Comparison of ENCODE assay signal across 10 cellular contexts in the genomic region with DNA sequence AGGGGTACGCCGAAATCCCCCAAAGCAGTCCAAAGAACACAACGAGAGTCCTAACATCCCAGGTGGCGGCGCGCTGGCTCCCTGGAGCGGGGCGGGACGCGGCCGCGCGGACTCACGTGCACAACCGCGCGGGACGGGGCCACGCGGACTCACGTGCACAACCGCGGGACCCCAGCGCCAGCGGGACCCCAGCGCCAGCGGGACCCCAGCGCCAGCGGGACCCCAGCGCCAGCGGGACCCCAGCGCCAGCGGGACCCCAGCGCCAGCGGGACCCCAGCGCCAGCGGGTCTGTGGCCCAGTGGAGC. TPM values are rescaled to one million over a fixed set of nuclear protein-coding genes. Genes with fewer than 3 reads are reported as not detected.
DNase-seq lines count a peak whose midpoint lies in the region; ATAC-seq, FAIRE-seq and TF ChIP-seq lines count a peak whose summit lies in the region.
"Not testable (repeated sequence)": the region's sequence is repeated elsewhere in the genome, so short reads cannot be mapped to it uniquely, and the experiment has no call there.
"Had no signal": no experiment of that assay in that cellular context is flagged by ENCODE, and none has a peak within 500 bp of the region (broad histone marks: within the 10 kb centered on the region; RNA-seq: fewer than 3 reads in every experiment).

No MANE protein-coding gene starts in this region.

- peak overlapping the region; percentile 85 to 98 (median 94) for H3K27ac ChIP-seq in BLaER1 treated with 17β-estradiol and CSF1 and Interleukin-3, amounts not matched to agents 10 nM and 100 nM
- H3K27ac ChIP-seq in HUES64 (ENCODE audit: low read depth, low read length); endothelial cell of umbilical vein (ENCODE audit: insufficient read depth, low read depth, low read length); neural progenitor cell: not testable (repeated sequence)

- not testable (repeated sequence) for H2AFZ ChIP-seq in endothelial cell of umbilical vein (ENCODE audit: low read depth, low read length); neural progenitor cell (replicated peaks)

- dilution Hi-C loops in endothelial cell of umbilical vein (cut with MboI; ENCODE audit: extremely low pct_ligation_motif_present, low sequenced_read_pairs), result not testable (repeated sequence)

- H3K36me3 Mint-ChIP-seq in activated CD4-positive, alpha-beta T cell treated with anti-CD3 and anti-CD28 coated beads, Interleukin-2, amount 10 ng/mL, durations not matched to agents 24 days and 14 days (ENCODE audit: low read depth); activated naive CD8-positive, alpha-beta T cell treated with anti-CD3 and anti-CD28 coated beads for 36 hours; immature natural killer cell; neural progenitor cell: not testable (repeated sequence)

- ATAC-seq in stimulated activated naive CD8-positive, alpha-beta T cell treated with anti-CD3 and anti-CD28 coated beads, Interleukin-15, amount 100 ng/mL, for 72 hours, result not testable (repeated sequence)

- TF ChIP-seq CTCF in endothelial cell of umbilical vein (IDR thresholded peaks at IDR 0.05; ENCODE audit: extremely low read depth in 1 of 2, insufficient read depth in 1 of 2, low read depth in 1 of 2, low read length in 2 of 2); neural progenitor cell (IDR thresholded peaks at IDR 0.05): not testable (repeated sequence)

- H3K27ac Mint-ChIP-seq in activated CD4-positive, alpha-beta T cell treated with anti-CD3 and anti-CD28 coated beads, Interleukin-2, amount 10 ng/mL, durations not matched to agents 24 days and 14 days, result peak overlapping the region; percentile 57
- H3K27ac Mint-ChIP-seq in activated naive CD8-positive, alpha-beta T cell treated with anti-CD3 and anti-CD28 coated beads for 36 hours; neural progenitor cell: not testable (repeated sequence)
- H3K27ac Mint-ChIP-seq in immature natural killer cell, result peak overlapping the region; percentile 75 to 92 (median 88)
- H3K27ac Mint-ChIP-seq in stimulated activated naive CD8-positive, alpha-beta T cell treated with anti-CD3 and anti-CD28 coated beads, Interleukin-15, amount 100 ng/mL, for 72 hours, result peak overlapping the region; percentile 80 to 91

- not testable (repeated sequence) for H3K9me3 Mint-ChIP-seq in activated CD4-positive, alpha-beta T cell treated with anti-CD3 and anti-CD28 coated beads, Interleukin-2, amount 10 ng/mL, durations not matched to agents 24 days and 14 days; activated naive CD8-positive, alpha-beta T cell treated with anti-CD3 and anti-CD28 coated beads for 36 hours; immature natural killer cell; neural progenitor cell; stimulated activated naive CD8-positive, alpha-beta T cell treated with anti-CD3 and anti-CD28 coated beads, Interleukin-15, amount 100 ng/mL, for 72 hours

- not testable (repeated sequence) for H3K9me1 ChIP-seq in endothelial cell of umbilical vein (replicated peaks; ENCODE audit: control insufficient read depth, extremely low read depth, insufficient read depth, low read length)

- intact Hi-C loops in activated CD4-positive, alpha-beta T cell treated with anti-CD3 and anti-CD28 coated beads, Interleukin-2, amount 10 ng/mL, durations not matched to agents 24 days and 14 days (cut with micrococcal nuclease), result loop anchor here (5.0 kb wide), 1 partner anchor 66 kb away; a partner anchor contains a TSS
- intact Hi-C loops in endothelial cell of umbilical vein (cut with micrococcal nuclease), result not testable (repeated sequence)

- H3K9ac ChIP-seq in BLaER1 treated with 17β-estradiol and CSF1 and Interleukin-3, amounts not matched to agents 10 nM and 100 nM, result peak overlapping the region; percentile 82 to 90 (median 86)
- not testable (repeated sequence) for H3K9ac ChIP-seq in HUES64 (ENCODE audit: low read depth, low read length); endothelial cell of umbilical vein (replicated peaks; ENCODE audit: extremely low read depth, insufficient read depth, low read length); neural progenitor cell

- BruUV-seq in endothelial cell of umbilical vein (replicated peaks; lab: Mats Ljungman, UMichigan), result not testable (repeated sequence)

- H4K20me1 ChIP-seq in BLaER1 treated with 17β-estradiol and CSF1 and Interleukin-3, amounts not matched to agents 10 nM and 100 nM, result peaks cover 0 to 35% (median 2%) of the 10 kb centered on the region in 11 experiments; a peak in 9 of 22 replicates
- not testable (repeated sequence) for H4K20me1 ChIP-seq in endothelial cell of umbilical vein (replicated peaks; ENCODE audit: control insufficient read depth, extremely low read depth, insufficient read depth, low read length)
- peaks cover 41% of the 10 kb centered on the region for H4K20me1 ChIP-seq in neural progenitor cell (ENCODE audit: low read depth)

- CTCF ChIA-PET in endothelial cell of umbilical vein (lab: Charles Lee), result interaction anchor here (1.1 kb wide), 1 partner anchor 138 kb away, joined by 3 read pairs; no protein-coding TSS in a partner anchor

- H3K36me3 ChIP-seq in BLaER1 treated with 17β-estradiol and CSF1 and Interleukin-3, amounts not matched to agents 10 nM and 100 nM, result peaks cover 0 to 15% (median 6%) of the 10 kb centered on the region in 11 experiments; a peak in 6 of 22 replicates
- H3K36me3 ChIP-seq in HUES64 (ENCODE audit: insufficient read depth, low read length); endothelial cell of umbilical vein (ENCODE audit: control insufficient read depth in 2 of 2, extremely low read depth in 1 of 2, insufficient read depth in 2 of 2, low read length in 2 of 2); neural progenitor cell: not testable (repeated sequence)

- not testable (repeated sequence) for H3K79me2 ChIP-seq in endothelial cell of umbilical vein (ENCODE audit: control insufficient read depth, insufficient read depth, low read length); neural progenitor cell (ENCODE audit: low read depth)

- WGBS in HUES64, result 15% methylated on average over 37 of the region's 37 CpGs

- H3K4me1 Mint-ChIP-seq in activated CD4-positive, alpha-beta T cell treated with anti-CD3 and anti-CD28 coated beads, Interleukin-2, amount 10 ng/mL, durations not matched to agents 24 days and 14 days, result peaks cover 17% of the 10 kb centered on the region
- peaks cover 17% of the 10 kb centered on the region for H3K4me1 Mint-ChIP-seq in activated naive CD8-positive, alpha-beta T cell treated with anti-CD3 and anti-CD28 coated beads for 36 hours
- H3K4me1 Mint-ChIP-seq in immature natural killer cell (peaks cover 38 to 44% of the 10 kb centered on the region in 2 donors), neural progenitor cell (peaks cover 24% of the 10 kb centered on the region)
- H3K4me1 Mint-ChIP-seq in stimulated activated naive CD8-positive, alpha-beta T cell treated with anti-CD3 and anti-CD28 coated beads, Interleukin-15, amount 100 ng/mL, for 72 hours, result peaks cover 28% of the 10 kb centered on the region

- H3K9me3 ChIP-seq in BLaER1 treated with 17β-estradiol and CSF1 and Interleukin-3, amounts not matched to agents 10 nM and 100 nM (replicated peaks in 1 of 11), result peaks cover 0 to 11% (median 0%) of the 10 kb centered on the region in 11 experiments; a peak in 6 of 22 replicates
- H3K9me3 ChIP-seq in HUES64 (ENCODE audit: insufficient read depth, low read depth, low read length); endothelial cell of umbilical vein (replicated peaks; ENCODE audit: control insufficient read depth, insufficient read depth, low read length); neural progenitor cell (ENCODE audit: low read depth): not testable (repeated sequence)

- peaks cover 24% of the 10 kb centered on the region for H3K27me3 Mint-ChIP-seq in activated CD4-positive, alpha-beta T cell treated with anti-CD3 and anti-CD28 coated beads, Interleukin-2, amount 10 ng/mL, durations not matched to agents 24 days and 14 days
- peaks cover 16% of the 10 kb centered on the region for H3K27me3 Mint-ChIP-seq in activated naive CD8-positive, alpha-beta T cell treated with anti-CD3 and anti-CD28 coated beads for 36 hours
- H3K27me3 Mint-ChIP-seq in immature natural killer cell (ENCODE audit: low read depth in 3 of 3) (peaks cover 5 to 12% (median 7%) of the 10 kb centered on the region in 3 donors), neural progenitor cell (ENCODE audit: insufficient read depth, low read depth) (peaks cover 52% of the 10 kb centered on the region)
- peaks cover 41% of the 10 kb centered on the region for H3K27me3 Mint-ChIP-seq in stimulated activated naive CD8-positive, alpha-beta T cell treated with anti-CD3 and anti-CD28 coated beads, Interleukin-15, amount 100 ng/mL, for 72 hours

- H3K4me2 ChIP-seq in BLaER1 treated with 17β-estradiol and CSF1 and Interleukin-3, amounts not matched to agents 10 nM and 100 nM, result peak overlapping the region; percentile 89 to 100 (median 97)
- H3K4me2 ChIP-seq in endothelial cell of umbilical vein (ENCODE audit: insufficient read depth, low read length), result not testable (repeated sequence)
- peak overlapping the region; percentile 80 for H3K4me2 ChIP-seq in neural progenitor cell

- H3F3A ChIP-seq in neural progenitor cell (ENCODE audit: low read depth), result peaks cover 29% of the 10 kb centered on the region

- peaks cover 61 to 92% (median 84%) of the 10 kb centered on the region in 10 experiments for H3K4me1 ChIP-seq in BLaER1 treated with 17β-estradiol and CSF1 and Interleukin-3, amounts not matched to agents 10 nM and 100 nM
- H3K4me1 ChIP-seq in HUES64 (ENCODE audit: insufficient read depth, low read length); endothelial cell of umbilical vein (ENCODE audit: control insufficient read depth, extremely low read depth, insufficient read depth, low read length): not testable (repeated sequence)
- peaks cover 13% of the 10 kb centered on the region for H3K4me1 ChIP-seq in neural progenitor cell

- peak overlapping the region; percentile 47 to 78 (median 63) for H3K4me3 ChIP-seq in BLaER1 treated with 17β-estradiol and CSF1 and Interleukin-3, amounts not matched to agents 10 nM and 100 nM
- H3K4me3 ChIP-seq in HUES64 (ENCODE audit: low read length), result peak overlapping the region; percentile 63; the same call in 1 of the 2 replicates
- H3K4me3 ChIP-seq in endothelial cell of umbilical vein (replicated peaks in 1 of 3; ENCODE audit: insufficient read depth in 1 of 3, low read depth in 1 of 3, low read length in 3 of 3), result not testable (repeated sequence)
- peak overlapping the region; percentile 41 for H3K4me3 ChIP-seq in neural progenitor cell

- H3K27me3 ChIP-seq in BLaER1 treated with 17β-estradiol and CSF1 and Interleukin-3, amounts not matched to agents 10 nM and 100 nM, result peaks cover 31 to 54% (median 33%) of the 10 kb centered on the region in 11 experiments
- H3K27me3 ChIP-seq in HUES64 (ENCODE audit: insufficient read depth, low read length), result peaks cover 77% of the 10 kb centered on the region
- peaks cover 36 to 58% of the 10 kb centered on the region in 2 experiments for H3K27me3 ChIP-seq in endothelial cell of umbilical vein (ENCODE audit: control insufficient read depth in 2 of 2, insufficient read depth in 2 of 2, low read length in 2 of 2)
- peaks cover 86% of the 10 kb centered on the region for H3K27me3 ChIP-seq in neural progenitor cell

- FAIRE-seq in endothelial cell of umbilical vein (lab: Jason Lieb, UNC), result not testable (repeated sequence)

- peak overlapping the region; percentile 60 for H3K4me3 Mint-ChIP-seq in activated CD4-positive, alpha-beta T cell treated with anti-CD3 and anti-CD28 coated beads, Interleukin-2, amount 10 ng/mL, durations not matched to agents 24 days and 14 days
- H3K4me3 Mint-ChIP-seq in activated naive CD8-positive, alpha-beta T cell treated with anti-CD3 and anti-CD28 coated beads for 36 hours, result peak overlapping the region; percentile 63
- H3K4me3 Mint-ChIP-seq in immature natural killer cell (peak overlapping the region; percentile 91 to 97 (median 94)), neural progenitor cell (peak overlapping the region; percentile 71)
- peak overlapping the region; percentile 87 to 94 for H3K4me3 Mint-ChIP-seq in stimulated activated naive CD8-positive, alpha-beta T cell treated with anti-CD3 and anti-CD28 coated beads, Interleukin-15, amount 100 ng/mL, for 72 hours

- not testable (repeated sequence) for TF ChIP-seq POLR2A in endothelial cell of umbilical vein (IDR thresholded peaks at IDR 0.05; ENCODE audit: low read depth, low read length)

- POLR2A ChIA-PET in endothelial cell of umbilical vein (lab: Charles Lee), result not testable (repeated sequence)

- DNase-seq in activated CD4-positive, alpha-beta T cell treated with anti-CD3 and anti-CD28 coated beads, Interleukin-2, amount 10 ng/mL, durations not matched to agents 24 days and 14 days; activated naive CD8-positive, alpha-beta T cell treated with anti-CD3 and anti-CD28 coated beads for 36 hours; endothelial cell of umbilical vein (ENCODE audit: low read depth, low spot score); immature natural killer cell; neural progenitor cell (ENCODE audit: low spot score); stimulated activated naive CD8-positive, alpha-beta T cell treated with anti-CD3 and anti-CD28 coated beads, Interleukin-15, amount 100 ng/mL, for 72 hours: not testable (repeated sequence)

RNA-seq across cellular contexts. Expression of a gene that starts 3.6 kb away (rescaled TPM):
- polyA plus RNA-seq in HUES64 (2013, experiment 1 of 2), result 0.20 TPM
- 0.19 TPM for polyA plus RNA-seq in HUES64 (2013, experiment 2 of 2)
- total RNA-seq in activated CD4-positive, alpha-beta T cell treated with anti-CD3 and anti-CD28 coated beads, Interleukin-2, amount 10 ng/mL, durations not matched to agents 24 days and 14 days, result 0.38 and 0.49 TPM in 2 replicates
- total RNA-seq in activated naive CD8-positive, alpha-beta T cell treated with anti-CD3 and anti-CD28 coated beads for 36 hours, result under 1 TPM; 0.27 to 0.32 TPM
- total RNA-seq in endothelial cell of umbilical vein (0.18 TPM in 1 of 2 replicates, not detected in the other), neural progenitor cell (ENCODE audit: low replicate concordance) (not detected in 2 replicates)
- polyA plus RNA-seq in endothelial cell of umbilical vein (0.06 TPM in 1 of 2 replicates, not detected in the other), immature natural killer cell (1 to 10 TPM in 2 of 3 donors, not detected in 1; 1.3 to 1.8 TPM)
- not detected in 2 replicates for polyA plus RNA-seq in endothelial cell of umbilical vein (2011; cell fraction: cytosol; rRNA removed)
- polyA plus RNA-seq in endothelial cell of umbilical vein (2011; cell fraction: nucleus; rRNA removed), result 0.18 and 0.36 TPM in 2 replicates
- 0.15 TPM in 1 of 2 replicates, not detected in the other for polyA plus RNA-seq in endothelial cell of umbilical vein (2012)
- polyA minus RNA-seq in endothelial cell of umbilical vein, result not detected in 2 replicates
- polyA minus RNA-seq in endothelial cell of umbilical vein (2011; cell fraction: cytosol; rRNA and poly(A)+ RNA removed), result not detected
- polyA minus RNA-seq in endothelial cell of umbilical vein (2011; cell fraction: nucleus; rRNA and poly(A)+ RNA removed), result not detected in 2 replicates
- total RNA-seq: A172, body of pancreas had no signal

RNA-seq across cellular contexts. Expression of a gene that starts 19.1 kb away (rescaled TPM):
- polyA plus RNA-seq in HUES64 (2013, experiment 1 of 2), result 31.5 TPM
- polyA plus RNA-seq in HUES64 (2013, experiment 2 of 2), result 23.2 TPM
- 33.5 and 34.0 TPM in 2 replicates for total RNA-seq in activated CD4-positive, alpha-beta T cell treated with anti-CD3 and anti-CD28 coated beads, Interleukin-2, amount 10 ng/mL, durations not matched to agents 24 days and 14 days
- total RNA-seq in activated naive CD8-positive, alpha-beta T cell treated with anti-CD3 and anti-CD28 coated beads for 36 hours, result 10 to 100 TPM; 31.3 to 36.0 TPM
- total RNA-seq in endothelial cell of umbilical vein (22.0 and 22.3 TPM in 2 replicates), neural progenitor cell (ENCODE audit: low replicate concordance) (5.8 and 19.2 TPM in 2 replicates)
- polyA plus RNA-seq in endothelial cell of umbilical vein (16.7 and 17.3 TPM in 2 replicates), immature natural killer cell (1 to 10 TPM; 4.1 to 8.9 (median 4.9) TPM)
- 12.0 and 15.3 TPM in 2 replicates for polyA plus RNA-seq in endothelial cell of umbilical vein (2011; cell fraction: cytosol; rRNA removed)
- 11.8 and 12.7 TPM in 2 replicates for polyA plus RNA-seq in endothelial cell of umbilical vein (2011; cell fraction: nucleus; rRNA removed)
- polyA plus RNA-seq in endothelial cell of umbilical vein (2012), result 13.5 and 13.9 TPM in 2 replicates
- 10.2 and 12.8 TPM in 2 replicates for polyA minus RNA-seq in endothelial cell of umbilical vein
- 13.2 TPM for polyA minus RNA-seq in endothelial cell of umbilical vein (2011; cell fraction: cytosol; rRNA and poly(A)+ RNA removed)
- 7.0 and 12.0 TPM in 2 replicates for polyA minus RNA-seq in endothelial cell of umbilical vein (2011; cell fraction: nucleus; rRNA and poly(A)+ RNA removed)

RNA-seq across cellular contexts. Expression of a gene that starts 19.5 kb away (rescaled TPM):
- polyA plus RNA-seq in HUES64 (2013, experiment 1 of 2), result 34.0 TPM
- polyA plus RNA-seq in HUES64 (2013, experiment 2 of 2), result 38.1 TPM
- 35.2 and 35.3 TPM in 2 replicates for total RNA-seq in activated CD4-positive, alpha-beta T cell treated with anti-CD3 and anti-CD28 coated beads, Interleukin-2, amount 10 ng/mL, durations not matched to agents 24 days and 14 days
- total RNA-seq in activated naive CD8-positive, alpha-beta T cell treated with anti-CD3 and anti-CD28 coated beads for 36 hours, result 10 to 100 TPM; 17.2 to 18.3 TPM
- 43.4 and 45.3 TPM in 2 replicates for total RNA-seq in endothelial cell of umbilical vein
- polyA plus RNA-seq in endothelial cell of umbilical vein, result 31.2 and 31.4 TPM in 2 replicates
- polyA plus RNA-seq in endothelial cell of umbilical vein (2011; cell fraction: cytosol; rRNA removed), result 31.8 and 34.4 TPM in 2 replicates
- polyA plus RNA-seq in endothelial cell of umbilical vein (2011; cell fraction: nucleus; rRNA removed), result 69.8 and 73.4 TPM in 2 replicates
- polyA plus RNA-seq in endothelial cell of umbilical vein (2012), result 27.3 and 27.8 TPM in 2 replicates
- polyA minus RNA-seq in endothelial cell of umbilical vein, result 79.3 and 86.4 TPM in 2 replicates
- polyA minus RNA-seq in endothelial cell of umbilical vein (2011; cell fraction: cytosol; rRNA and poly(A)+ RNA removed), result 19.5 TPM
- 57.3 and 92.4 TPM in 2 replicates for polyA minus RNA-seq in endothelial cell of umbilical vein (2011; cell fraction: nucleus; rRNA and poly(A)+ RNA removed)
- 10 to 100 TPM; 11.1 to 31.8 (median 19.1) TPM for polyA plus RNA-seq in immature natural killer cell
- total RNA-seq in neural progenitor cell (ENCODE audit: low replicate concordance), result 58.2 and 58.3 TPM in 2 replicates
